ENCODE assay signal across 8 cellular contexts in genomic region chr5:151448038-151448985, GRCh38. TPM values are rescaled to one million over a fixed set of nuclear protein-coding genes. Genes with fewer than 3 reads are reported as not detected.
DNase-seq lines count a peak whose midpoint lies in the region; ATAC-seq lines count a peak whose summit lies in the region.

No MANE protein-coding gene starts in this region.

- ATAC-seq in Right ventricle myocardium superior (ENCODE audit: poor library complexity) (peak; percentile 54), HG02970 (IDR thresholded peaks at IDR 0.05; ENCODE audit: low FRiP score, unreplicated experiment) (no peak)

- DNase-seq in ELF-1 (ENCODE audit: low read depth, low spot score) (peak; percentile 62), HAP-1 (ENCODE audit: low spot score in 2 of 2) (peak; percentile 44 to 47), NCI-H524 treated with DMSO at 0.1 percent for 48 hours (lab: John Stamatoyannopoulos, UW) (peak; percentile 9), Right ventricle myocardium superior (no peak), pons (ENCODE audit: low spot score) (peak; percentile 24), DMS79 (lab: John Stamatoyannopoulos, UW) (no peak)
- DNase-seq in activated effector memory CD4-positive, alpha-beta T cell treated with anti-CD3 and anti-CD28 coated beads, Interleukin-2, amount 50 U/mL, for 16 hours = peak; percentile 66

- H3K27me3 ChIP-seq in HAP-1 (ENCODE audit: low read depth) = no peaks in the 10 kb centered on the region

- in situ Hi-C loops in HAP-1 (cut with MboI; ENCODE audit: low sequenced_read_pairs) = loop anchor here (5.0 kb wide), 1 partner anchor 204 kb away; no protein-coding TSS in a partner anchor

- H3K4me3 ChIP-seq in HAP-1 = peak overlapping the region; percentile 80

- no peaks in the 10 kb centered on the region for H3K36me3 ChIP-seq in HAP-1 (replicated peaks)

- intact Hi-C loops in Right ventricle myocardium superior (cut with DNase I) = loop anchor here (5.0 to 10.0 kb wide), 2 partner anchors 204 to 306 kb away; partner anchors contain the start of gene ATOX1

- peaks cover 20% of the 10 kb centered on the region for H3K4me1 ChIP-seq in HAP-1

- H3K9me3 ChIP-seq in HAP-1 = no peaks in the 10 kb centered on the region

RNA-seq across cellular contexts. Expression of gene SLC36A1, which starts 0.9 kb away (rescaled TPM):
- total RNA-seq in Right ventricle myocardium superior = 4.4 TPM

Comparison
In these comparisons a context has a peak if more than half of its experiments do, and no peak if none do; other contexts are left out.
1. DNase-seq: peak in ELF-1 (single experiment), HAP-1 (2 of 2), NCI-H524 treated with DMSO at 0.1 percent for 48 hours (single experiment), activated effector memory CD4-positive, alpha-beta T cell treated with anti-CD3 and anti-CD28 coated beads, Interleukin-2, amount 50 U/mL, for 16 hours (single experiment) and pons (single experiment); none in Right ventricle myocardium superior (single experiment) and DMS79 (single experiment).